In genomic region chr4:125664091-125664767, GRCh38 we compare ENCODE assay signal across 15 cellular contexts.
DNase-seq lines count a peak whose midpoint lies in the region; ATAC-seq, FAIRE-seq and TF ChIP-seq lines count a peak whose summit lies in the region.
"Had no signal": no experiment of that assay in that cellular context is flagged by ENCODE, and none has a peak within 500 bp of the region (broad histone marks: within the 10 kb centered on the region; RNA-seq: fewer than 3 reads in every experiment).

No MANE protein-coding gene starts in this region.

- no peak for TF ChIP-seq CTCF in astrocyte (IDR thresholded peaks at IDR 0.05; ENCODE audit: insufficient read depth, low read depth, low read length)
- no peak for TF ChIP-seq CTCF in glutamatergic neuron (IDR thresholded peaks at IDR 0.05; ENCODE audit: partially characterized antibody, unreplicated experiment)
- TF ChIP-seq CTCF in osteocyte (IDR thresholded peaks at IDR 0.05), result no peak
- TF ChIP-seq CTCF in right atrium auricular region (IDR thresholded peaks at IDR 0.05), result no peak

- H3K27ac Mint-ChIP-seq in astrocyte (ENCODE audit: unreplicated experiment) (no peak overlapping the region), glutamatergic neuron (ENCODE audit: unreplicated experiment) (peak overlapping the region; percentile 62), osteocyte (ENCODE audit: unreplicated experiment) (peak overlapping the region; percentile 75)
- H3K27ac Mint-ChIP-seq: CD4-positive, CD25-positive, alpha-beta regulatory T cell had no signal

- H3K27me3 ChIP-seq in astrocyte (ENCODE audit: insufficient read depth, low read length), result no peaks in the 10 kb centered on the region
- H3K27me3 ChIP-seq in right atrium auricular region, result no peaks in the 10 kb centered on the region

- no peaks in the 10 kb centered on the region for H3K4me1 ChIP-seq in astrocyte (ENCODE audit: insufficient read depth, low read length)
- no peaks in the 10 kb centered on the region for H3K4me1 ChIP-seq in right atrium auricular region
- H3K4me1 ChIP-seq: Caco-2 had no signal

- H3K9me3 Mint-ChIP-seq in astrocyte (ENCODE audit: unreplicated experiment) (peaks cover 1% of the 10 kb centered on the region), glutamatergic neuron (ENCODE audit: unreplicated experiment) (peaks cover 4% of the 10 kb centered on the region), osteocyte (ENCODE audit: unreplicated experiment) (no peaks in the 10 kb centered on the region)

- H3K4me3 ChIP-seq in astrocyte (ENCODE audit: insufficient read depth, low read depth, low read length) (no peak overlapping the region), right atrium auricular region (no peak overlapping the region)
- H3K4me3 ChIP-seq: K562 had no signal

- no peaks in the 10 kb centered on the region for H3K36me3 Mint-ChIP-seq in astrocyte (ENCODE audit: low read depth, unreplicated experiment)
- no peaks in the 10 kb centered on the region for H3K36me3 Mint-ChIP-seq in glutamatergic neuron (ENCODE audit: unreplicated experiment)
- H3K36me3 Mint-ChIP-seq in osteocyte (ENCODE audit: unreplicated experiment), result no peaks in the 10 kb centered on the region
- H3K36me3 Mint-ChIP-seq: CD4-positive, CD25-positive, alpha-beta regulatory T cell had no signal

- H3K4me1 Mint-ChIP-seq in astrocyte (ENCODE audit: low read depth, unreplicated experiment), result no peaks in the 10 kb centered on the region
- H3K4me1 Mint-ChIP-seq in glutamatergic neuron (ENCODE audit: low read depth, unreplicated experiment), result peaks cover 5% of the 10 kb centered on the region
- peaks cover 67% of the 10 kb centered on the region for H3K4me1 Mint-ChIP-seq in osteocyte (ENCODE audit: unreplicated experiment)
- H3K4me1 Mint-ChIP-seq: CD4-positive, CD25-positive, alpha-beta regulatory T cell had no signal

- H3K79me2 ChIP-seq in astrocyte (ENCODE audit: insufficient read depth, low read length), result no peaks in the 10 kb centered on the region

- H3K9me3 ChIP-seq in astrocyte (ENCODE audit: insufficient read depth, low read depth, low read length) (no peaks in the 10 kb centered on the region), right atrium auricular region (peaks cover 0 to 5% of the 10 kb centered on the region in 2 donors)
- H3K9me3 ChIP-seq: Caco-2 had no signal

- H2AFZ ChIP-seq in astrocyte (ENCODE audit: low read depth, low read length), result peak overlapping the region; percentile 9

- no peak for DNase-seq in astrocyte (ENCODE audit: low read depth)
- DNase-seq in glutamatergic neuron, result no peak
- no peak for DNase-seq in osteocyte (ENCODE audit: extremely low spot score, unreplicated experiment)
- DNase-seq in right atrium auricular region (ENCODE audit: low spot score), result no peak
- no peak for DNase-seq in GOT3 (lab: John Stamatoyannopoulos, UW)
- no peak for DNase-seq in MV-4-11 (lab: John Stamatoyannopoulos, UW)
- DNase-seq: Caco-2; CD4-positive, CD25-positive, alpha-beta regulatory T cell; DMS153; NCI-H1436; NCI-H2029; NCI-H748 treated with DMSO at 0.1 percent for 48 hours; RPMI8226 had no signal

- H3K4me2 ChIP-seq in astrocyte (ENCODE audit: low read length), result no peak overlapping the region

- H3K4me3 Mint-ChIP-seq in astrocyte (ENCODE audit: unreplicated experiment) (no peak overlapping the region), glutamatergic neuron (ENCODE audit: unreplicated experiment) (peak overlapping the region; percentile 30), osteocyte (ENCODE audit: unreplicated experiment) (no peak overlapping the region)
- H3K4me3 Mint-ChIP-seq: CD4-positive, CD25-positive, alpha-beta regulatory T cell had no signal

- H3K27ac ChIP-seq in astrocyte (ENCODE audit: low read depth, low read length) (no peak overlapping the region), right atrium auricular region (no peak overlapping the region)

- H3K27me3 Mint-ChIP-seq in astrocyte (ENCODE audit: low read depth, unreplicated experiment), result no peaks in the 10 kb centered on the region
- H3K27me3 Mint-ChIP-seq in glutamatergic neuron (ENCODE audit: unreplicated experiment), result peaks cover 5% of the 10 kb centered on the region
- no peaks in the 10 kb centered on the region for H3K27me3 Mint-ChIP-seq in osteocyte (ENCODE audit: unreplicated experiment)
- H3K27me3 Mint-ChIP-seq: CD4-positive, CD25-positive, alpha-beta regulatory T cell had no signal

- no peaks in the 10 kb centered on the region for H4K20me1 ChIP-seq in astrocyte (ENCODE audit: insufficient read depth, low read length)

- no peak for ATAC-seq in GM21717 (IDR thresholded peaks at IDR 0.05; ENCODE audit: unreplicated experiment)
- ATAC-seq: K562 had no signal

- H3K9ac ChIP-seq in astrocyte (ENCODE audit: low read length), result no peak overlapping the region

- no peak for FAIRE-seq in astrocyte (lab: Jason Lieb, UNC)
- FAIRE-seq: K562 had no signal

- H3K36me3 ChIP-seq in astrocyte (ENCODE audit: insufficient read depth, low read length) (no peaks in the 10 kb centered on the region), right atrium auricular region (no peaks in the 10 kb centered on the region)
